In the genomic region with DNA sequence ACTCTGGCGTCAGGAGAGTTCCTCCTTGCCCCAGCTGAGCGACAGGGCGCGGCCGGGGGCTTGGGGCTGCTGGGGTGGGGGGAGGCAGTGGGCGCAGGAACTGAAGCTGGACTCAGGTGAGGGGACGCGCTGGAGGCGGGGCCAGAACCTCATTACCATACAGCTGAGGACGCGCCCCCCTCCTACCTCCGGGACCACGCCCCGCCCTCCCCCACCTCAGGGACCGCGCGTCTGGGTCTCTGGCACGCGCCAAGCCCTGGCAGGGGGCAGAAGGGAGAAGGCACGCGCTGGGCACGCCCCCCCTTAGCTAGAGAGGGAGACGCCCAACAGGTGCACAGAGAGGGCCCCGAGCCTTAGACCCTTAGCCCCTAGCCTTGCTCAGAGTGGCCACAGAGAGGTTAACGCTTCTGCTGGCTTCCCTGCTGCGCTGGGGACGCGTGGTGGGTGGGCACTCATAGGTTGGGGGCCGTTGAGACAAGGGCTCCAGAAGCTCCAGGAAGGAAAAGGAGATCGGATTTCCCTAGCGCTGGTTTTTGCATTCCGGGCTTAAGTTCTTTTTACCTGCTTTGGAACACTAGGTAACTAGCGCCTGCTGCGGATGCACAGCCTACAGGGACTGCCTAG, we compare ENCODE assay signal across 8 cellular contexts. TPM values are rescaled to one million over a fixed set of nuclear protein-coding genes. Genes with fewer than 3 reads are reported as not detected.
DNase-seq lines count a peak whose midpoint lies in the region; ATAC-seq and TF ChIP-seq lines count a peak whose summit lies in the region.

No MANE protein-coding gene starts in this region.

- H3K36me3 ChIP-seq in A673 (ENCODE audit: insufficient read depth, low read length, poor library complexity, severe bottlenecking) (no peaks in the 10 kb centered on the region), HUES48 (ENCODE audit: control insufficient read depth, insufficient read depth, low read length) (no peaks in the 10 kb centered on the region), right atrium auricular region (no peaks in the 10 kb centered on the region)

- CTCF ChIA-PET in A673 (lab: Charles Lee): interaction anchor here (0.6 to 0.7 kb wide), 3 partner anchors 31 to 44 kb away, joined by 5 to 9 read pairs (median 6); no protein-coding TSS in a partner anchor

- H3K27ac ChIP-seq in A673 (ENCODE audit: low read depth, low read length, poor library complexity, severe bottlenecking): no peak overlapping the region
- H3K27ac ChIP-seq in HUES48 (ENCODE audit: low read depth, low read length): no peak overlapping the region
- H3K27ac ChIP-seq in right atrium auricular region: peak overlapping the region in 1 of 2 donors; percentile 62

- H3K9ac ChIP-seq in HUES48 (ENCODE audit: low read depth, low read length): no peak overlapping the region

- H3K4me3 ChIP-seq in A673 (ENCODE audit: low read depth, low read length, poor library complexity, severe bottlenecking) (peak overlapping the region; percentile 38), HUES48 (ENCODE audit: low read depth, low read length) (peak overlapping the region; percentile 64), right atrium auricular region (peak overlapping the region; percentile 47 to 64)

- ATAC-seq in GM21526 (IDR thresholded peaks at IDR 0.05; ENCODE audit: low FRiP score, unreplicated experiment): no peak
- ATAC-seq in HG03342 (IDR thresholded peaks at IDR 0.05; ENCODE audit: unreplicated experiment): no peak

- intact Hi-C loops in A673 (cut with micrococcal nuclease; ENCODE audit: unreplicated experiment): no loop called here

- H3K27me3 ChIP-seq in A673 (replicated peaks; ENCODE audit: insufficient read depth, low read depth, low read length, poor library complexity) (peaks cover 66% of the 10 kb centered on the region), HUES48 (ENCODE audit: control insufficient read depth, insufficient read depth, low read length) (peaks cover 97% of the 10 kb centered on the region), right atrium auricular region (peaks cover 13 to 18% of the 10 kb centered on the region in 2 donors)

- H3K9me3 ChIP-seq in A673 (ENCODE audit: low read depth, low read length, poor library complexity, severe bottlenecking) (no peaks in the 10 kb centered on the region), HUES48 (ENCODE audit: control insufficient read depth, insufficient read depth, low read length) (no peaks in the 10 kb centered on the region), right atrium auricular region (no peaks in the 10 kb centered on the region)

- TF ChIP-seq CTCF in A673 (conservative IDR thresholded peaks at IDR 0.05; ENCODE audit: low read depth, low read length): no peak
- no peak for TF ChIP-seq CTCF in right atrium auricular region (IDR thresholded peaks at IDR 0.05)

- BruUV-seq in A673 (replicated peaks; lab: Mats Ljungman, UMichigan): no TSS peak

- DNase-seq in A673 (ENCODE audit: low spot score) (no peak), SW480 (ENCODE audit: low spot score) (peak; percentile 62), right atrium auricular region (ENCODE audit: low spot score) (no peak), HPDE6-E6E7 (ENCODE audit: extremely low spot score) (no peak)
- DNase-seq in stimulated activated CD8-positive, alpha-beta memory T cell treated with anti-CD3 and anti-CD28 coated beads, Interleukin-4, amount 100 ng/mL, for 48 hours: peak; percentile 37

- H3K4me1 ChIP-seq in A673 (ENCODE audit: insufficient read depth, low read length, poor library complexity, severe bottlenecking): peaks cover 52% of the 10 kb centered on the region
- H3K4me1 ChIP-seq in HUES48 (ENCODE audit: control insufficient read depth, insufficient read depth, low read length): peaks cover 27% of the 10 kb centered on the region
- peaks cover 0 to 73% of the 10 kb centered on the region in 2 donors for H3K4me1 ChIP-seq in right atrium auricular region

- POLR2A ChIA-PET in A673 (lab: Charles Lee; ENCODE audit: low non-redundant PET): interaction anchor here (0.5 to 1.1 kb wide), 4 partner anchors 10 to 337 kb away, joined by 3 to 9 read pairs (median 5); no protein-coding TSS in a partner anchor

RNA-seq across cellular contexts. Expression of a gene that starts 0.7 kb away (rescaled TPM):
- 0.11 and 0.15 TPM in 2 replicates for total RNA-seq in A673 (2021)
- total RNA-seq in right atrium auricular region: 1 to 10 TPM; 7.5 to 9.8 TPM

RNA-seq across cellular contexts. Expression of a gene that starts 24.8 kb away (rescaled TPM):
- 11.6 and 26.8 TPM in 2 replicates for total RNA-seq in A673 (2021)
- 10 to 100 TPM; 11.9 to 36.1 TPM for total RNA-seq in right atrium auricular region

RNA-seq across cellular contexts. Expression of a gene that starts 34.2 kb away (rescaled TPM):
- total RNA-seq in A673 (2021): 21.9 and 23.8 TPM in 2 replicates
- 10 to 100 TPM; 18.1 to 26.1 TPM for total RNA-seq in right atrium auricular region

RNA-seq across cellular contexts. Expression of a gene that starts 54.4 kb away (rescaled TPM):
- total RNA-seq in A673 (2021) (1.6 TPM in 2 replicates), right atrium auricular region (not detected)

Comparison
In these comparisons a context has a peak if more than half of its experiments do, and no peak if none do; other contexts are left out.
1. DNase-seq: peak in SW480 (single experiment) and stimulated activated CD8-positive, alpha-beta memory T cell treated with anti-CD3 and anti-CD28 coated beads, Interleukin-4, amount 100 ng/mL, for 48 hours (single experiment); none in A673 (single experiment), right atrium auricular region (single experiment) and HPDE6-E6E7 (single experiment).
2. Peak in every context shown above with its lines, with median percentiles within 50 percentile points of each other: H3K4me3 ChIP-seq.